8 cellular contexts compared by ENCODE assay signal in the genomic region with DNA sequence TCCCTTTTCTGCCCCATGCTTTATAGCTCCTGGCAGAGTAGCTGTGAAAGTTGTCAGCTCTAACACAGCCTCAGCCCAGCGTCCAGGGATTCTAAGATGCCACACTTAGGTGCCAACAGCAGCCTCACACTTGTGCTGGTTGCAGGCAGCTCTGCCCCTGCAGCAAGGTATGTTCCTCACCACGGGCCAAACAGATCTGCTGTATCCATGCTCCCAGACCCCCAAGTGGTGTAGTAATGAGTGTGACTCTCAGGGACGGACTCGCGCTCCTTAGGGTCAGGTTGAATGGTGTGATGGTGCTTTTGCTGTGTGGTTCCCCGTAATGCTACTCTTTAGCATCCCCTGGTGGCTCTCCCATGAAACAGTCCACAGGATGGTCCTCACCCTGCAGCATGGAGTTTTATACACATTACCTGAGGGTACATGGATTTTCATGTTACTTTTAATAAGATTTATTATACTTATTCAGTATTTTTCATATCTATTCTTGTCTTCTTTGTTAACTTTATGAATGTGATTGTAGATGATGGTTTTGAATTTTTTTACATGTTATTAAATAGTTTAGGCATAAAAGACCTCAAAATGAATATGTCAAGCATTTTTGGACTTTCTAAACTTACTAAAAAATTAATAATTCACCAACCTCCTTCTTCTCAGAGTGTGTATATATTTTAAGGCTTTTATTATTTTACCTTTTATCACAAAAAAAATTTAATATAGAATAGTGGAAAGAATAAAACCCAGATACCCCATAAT.
A peak's percentile ranks its signal among the peaks of the same experiment; 100 is the strongest.
DNase-seq lines count a peak whose midpoint lies in the region; ATAC-seq lines count a peak whose summit lies in the region.

No MANE protein-coding gene starts in this region.

- ATAC-seq in GM19351 (IDR thresholded peaks at IDR 0.05; ENCODE audit: unreplicated experiment) (peak; percentile 86), HG03575 (IDR thresholded peaks at IDR 0.05; ENCODE audit: extremely low read depth, insufficient number of reproducible peaks, low FRiP score, unreplicated experiment) (peak; percentile 77), left ventricle myocardium superior (peak; percentile 93), sciatic nerve (peak; percentile 72)

- intact Hi-C loops in left ventricle myocardium superior (cut with micrococcal nuclease) (no loop called here), sciatic nerve (cut with DNase I) (no loop called here)

- DNase-seq in DMS153 treated with DMSO at 0.1 percent for 48 hours (lab: John Stamatoyannopoulos, UW; ENCODE audit: unreplicated experiment) (peak; percentile 11), OCI-M1 (lab: John Stamatoyannopoulos, UW) (peak; percentile 51), amniotic epithelial cell (ENCODE audit: low read depth) (peak; percentile 54), left ventricle myocardium superior (no peak), sciatic nerve (ENCODE audit: low spot score) (no peak), amniotic stem cell (lab: John Stamatoyannopoulos, UW) (no peak)

Comparison
In these comparisons a context has a peak if more than half of its experiments do, and no peak if none do; other contexts are left out.
1. DNase-seq: peak in DMS153 treated with DMSO at 0.1 percent for 48 hours (single experiment), OCI-M1 (single experiment) and amniotic epithelial cell (single experiment); none in left ventricle myocardium superior (single experiment), sciatic nerve (single experiment) and amniotic stem cell (single experiment).
2. Peak in every context shown above with its lines, with median percentiles within 50 percentile points of each other: ATAC-seq.